Comparison of ENCODE assay signal across 21 cellular contexts in the genomic region with DNA sequence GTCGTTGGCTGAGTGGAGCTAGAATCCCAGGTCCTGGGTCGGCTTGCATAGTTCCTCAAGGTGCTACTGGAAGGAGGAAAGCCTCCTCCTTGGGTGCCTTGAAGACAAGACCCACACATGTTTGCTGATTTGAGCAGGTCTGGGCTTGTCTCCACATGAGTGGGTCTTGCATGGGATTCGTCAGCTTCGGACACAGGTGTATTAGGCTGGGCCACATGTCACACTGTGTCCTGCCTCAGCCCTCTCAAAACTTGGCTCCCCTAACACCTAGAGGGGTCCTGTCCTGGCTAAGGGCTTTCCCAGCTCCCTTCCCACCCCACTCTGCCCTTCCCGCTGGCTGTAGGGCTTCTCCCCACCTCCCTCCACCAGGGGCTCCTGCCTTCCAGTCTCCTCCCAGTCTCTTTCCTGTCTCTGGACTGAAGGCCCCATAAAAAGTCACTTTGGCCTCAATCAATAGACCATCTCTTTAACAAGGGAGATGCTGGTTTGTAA.
DNase-seq lines count a peak whose midpoint lies in the region; ATAC-seq, FAIRE-seq and TF ChIP-seq lines count a peak whose summit lies in the region.
"Had no signal": no experiment of that assay in that cellular context is flagged by ENCODE, and none has a peak within 500 bp of the region (broad histone marks: within the 10 kb centered on the region; RNA-seq: fewer than 3 reads in every experiment).

No MANE protein-coding gene starts in this region.

- no peak overlapping the region for H3K27ac ChIP-seq in H1 (ENCODE audit: low read depth, low read length)
- H3K27ac ChIP-seq in mesendoderm (ENCODE audit: low read depth, low read length), result no peak overlapping the region
- no peak overlapping the region for H3K27ac ChIP-seq in aorta (ENCODE audit: low read depth in 1 of 2, low read length in 2 of 2)
- H3K27ac ChIP-seq: 22Rv1, A549, BLaER1 had no signal

- H3K14ac ChIP-seq in H1 (ENCODE audit: insufficient read length), result no peak overlapping the region

- H4K91ac ChIP-seq in H1 (replicated peaks; ENCODE audit: insufficient read length, low read length), result peak overlapping the region; percentile 61

- peak; percentile 32 for DNase-seq in activated CD8-positive, alpha-beta memory T cell treated with anti-CD3 and anti-CD28 coated beads for 24 hours
- DNase-seq in activated CD8-positive, alpha-beta memory T cell treated with anti-CD3 and anti-CD28 coated beads, Interleukin-2, amount 50 U/mL, for 4 hours, result no peak
- peak in 1 of 2 experiments; percentile 32 for DNase-seq in H1 (ENCODE audit: low read depth in 1 of 2, low spot score in 2 of 2)
- no peak for DNase-seq in mesendoderm
- peak; percentile 31 for DNase-seq in ureter (ENCODE audit: low spot score)
- DNase-seq in aorta, result no peak
- DNase-seq in OCI-M1 (lab: John Stamatoyannopoulos, UW), result no peak
- no peak for DNase-seq in immature natural killer cell
- DNase-seq: Calu3, DND-41, EL, H7 had no signal

- H3K56ac ChIP-seq in H1 (replicated peaks; ENCODE audit: insufficient read length, low read depth, low read length) (no peak overlapping the region), mesendoderm (ENCODE audit: low read length) (peak overlapping the region; percentile 3)

- ATAC-seq in aorta (ENCODE audit: low FRiP score), result no peak
- ATAC-seq: A549; CD8-positive, alpha-beta T cell; GM23338; HepG2 had no signal

- no peaks in the 10 kb centered on the region for H3K4me1 Mint-ChIP-seq in immature natural killer cell
- H3K4me1 Mint-ChIP-seq: IgD-negative memory B cell had no signal

- no peaks in the 10 kb centered on the region for H3K36me3 Mint-ChIP-seq in immature natural killer cell
- H3K36me3 Mint-ChIP-seq: CD8-positive, alpha-beta T cell; IgD-negative memory B cell had no signal

- H2BK15ac ChIP-seq in H1 (ENCODE audit: low read length) (no peak overlapping the region), mesendoderm (replicated peaks; ENCODE audit: low read depth) (no peak overlapping the region)

- H2BK120ac ChIP-seq in H1 (replicated peaks; ENCODE audit: low read depth, low read length) (no peak overlapping the region), mesendoderm (ENCODE audit: low read depth, low read length) (no peak overlapping the region)

- H3K36me3 ChIP-seq in H1 (ENCODE audit: control insufficient read depth in 2 of 4, insufficient read depth in 4 of 4, low read length in 3 of 4), result no peaks in the 10 kb centered on the region
- H3K36me3 ChIP-seq in mesendoderm (ENCODE audit: control insufficient read depth, insufficient read depth, low read length), result no peaks in the 10 kb centered on the region
- H3K36me3 ChIP-seq in aorta (ENCODE audit: control insufficient read depth in 1 of 2, insufficient read depth in 2 of 2, low read length in 1 of 2), result no peaks in the 10 kb centered on the region
- H3K36me3 ChIP-seq: BLaER1 had no signal

- no peak overlapping the region for H4K8ac ChIP-seq in H1 (ENCODE audit: extremely low read depth, insufficient read depth, low read length)
- H4K8ac ChIP-seq in mesendoderm (ENCODE audit: low read depth, low read length), result no peak overlapping the region

- intact Hi-C loops in aorta (cut with DNase I), result no loop called here

- H2AK5ac ChIP-seq in H1 (ENCODE audit: low read depth, low read length) (no peak overlapping the region), mesendoderm (ENCODE audit: low read length) (no peak overlapping the region)

- no peaks in the 10 kb centered on the region for H3K79me1 ChIP-seq in H1 (ENCODE audit: low read depth, low read length)
- H3K79me1 ChIP-seq in mesendoderm (ENCODE audit: low read length), result no peaks in the 10 kb centered on the region

- H3K18ac ChIP-seq in H1 (ENCODE audit: extremely low read depth, low read length), result no peak overlapping the region
- no peak overlapping the region for H3K18ac ChIP-seq in mesendoderm (ENCODE audit: low read length)

- no peaks in the 10 kb centered on the region for H3K79me2 ChIP-seq in H1 (ENCODE audit: control insufficient read depth in 1 of 2, insufficient read depth in 2 of 2, low read length in 2 of 2)
- H3K79me2 ChIP-seq in mesendoderm (ENCODE audit: control insufficient read depth, insufficient read depth, low read length), result no peaks in the 10 kb centered on the region

- no peak overlapping the region for H3K4me2 ChIP-seq in H1 (ENCODE audit: insufficient read depth in 1 of 2, low read depth in 2 of 2, low read length in 2 of 2)
- H3K4me2 ChIP-seq in mesendoderm (ENCODE audit: low read length), result no peak overlapping the region
- H3K4me2 ChIP-seq: A549, BLaER1, GM23338 had no signal

- H3K4me3 ChIP-seq in H1 (ENCODE audit: extremely low read depth in 1 of 4, insufficient read depth in 2 of 4, low read depth in 3 of 4, low read length in 4 of 4), result no peak overlapping the region
- H3K4me3 ChIP-seq in mesendoderm (ENCODE audit: low read length), result no peak overlapping the region
- H3K4me3 ChIP-seq in aorta (ENCODE audit: low read length in 2 of 2), result no peak overlapping the region
- H3K4me3 ChIP-seq: A549, BLaER1, GM23338 had no signal

- no peak for TF ChIP-seq RAD21 in H1 (IDR thresholded peaks at IDR 0.05 in 1 of 2, conservative IDR thresholded peaks at IDR 0.05 in 1 of 2; ENCODE audit: low read depth in 2 of 2, low read length in 2 of 2)

- no peaks in the 10 kb centered on the region for H3K9me3 Mint-ChIP-seq in immature natural killer cell
- H3K9me3 Mint-ChIP-seq: CD8-positive, alpha-beta T cell; GM23338; IgD-negative memory B cell had no signal

- no peak overlapping the region for H3K4ac ChIP-seq in H1 (replicated peaks; ENCODE audit: insufficient read length, low read depth, low read length)
- H3K4ac ChIP-seq in mesendoderm (ENCODE audit: low read depth, low read length), result no peak overlapping the region

- peaks cover 1 to 8% (median 4%) of the 10 kb centered on the region in 3 donors for H3K27me3 Mint-ChIP-seq in immature natural killer cell (ENCODE audit: low read depth in 3 of 3)

- no peak for TF ChIP-seq EP300 in H1 (IDR thresholded peaks at IDR 0.05; ENCODE audit: borderline replicate concordance in 1 of 2, low read depth in 2 of 2, low read length in 2 of 2)

- CTCF ChIA-PET in H1 (lab: Charles Lee; ENCODE audit: partially characterized antibody), result interaction anchor here (0.6 kb wide), 2 partner anchors 388 to 571 kb away, joined by 3 read pairs; no protein-coding TSS in a partner anchor

- no peak overlapping the region for H4K5ac ChIP-seq in H1 (ENCODE audit: insufficient read length, low read depth, low read length)
- no peak overlapping the region for H4K5ac ChIP-seq in mesendoderm (ENCODE audit: low read length)

- peaks cover 5% of the 10 kb centered on the region; the same call in 1 of the 2 replicates for H3K23me2 ChIP-seq in H1 (ENCODE audit: low read depth, low read length)

- no peak for FAIRE-seq in H1 (lab: Jason Lieb, UNC)
- FAIRE-seq: A549, GM12891, GM18507, HepG2 had no signal

- POLR2A ChIA-PET in H1 (lab: Charles Lee; ENCODE audit: partially characterized antibody), result no interaction called here

- H2BK20ac ChIP-seq in H1 (ENCODE audit: low read length), result no peak overlapping the region

- H3K23ac ChIP-seq in H1 (ENCODE audit: insufficient read length) (no peak overlapping the region), mesendoderm (ENCODE audit: low read length) (no peak overlapping the region)

- peak overlapping the region; percentile 20; the same call in 1 of the 2 replicates for H2BK5ac ChIP-seq in H1 (ENCODE audit: low read depth, low read length)
- no peak overlapping the region for H2BK5ac ChIP-seq in mesendoderm (ENCODE audit: low read length)

- H3K9me3 ChIP-seq in H1 (ENCODE audit: insufficient read depth in 2 of 2, low read depth in 1 of 2, low read length in 1 of 2) (no peaks in the 10 kb centered on the region), aorta (ENCODE audit: control insufficient read depth, low read length) (no peaks in the 10 kb centered on the region)
- H3K9me3 ChIP-seq: A549, BLaER1 had no signal

- TF ChIP-seq POLR2A in H1 (IDR thresholded peaks at IDR 0.05; ENCODE audit: control extremely low read depth in 1 of 2, low read depth in 2 of 2, low read length in 2 of 2), result no peak

- no peak for TF ChIP-seq CTCF in H1 (IDR thresholded peaks at IDR 0.05; ENCODE audit: control extremely low read depth in 1 of 3, insufficient read depth in 1 of 3, low read depth in 1 of 3, low read length in 3 of 3)

- H2AFZ ChIP-seq in H1 (ENCODE audit: low read length), result no peak overlapping the region
- H2AFZ ChIP-seq: GM23338 had no signal

- no peaks in the 10 kb centered on the region for H3K27me3 ChIP-seq in H1 (replicated peaks in 1 of 4; ENCODE audit: control insufficient read depth in 3 of 4, extremely low read depth in 1 of 4, insufficient read depth in 3 of 4, low read length in 3 of 4)
- no peaks in the 10 kb centered on the region for H3K27me3 ChIP-seq in mesendoderm (ENCODE audit: insufficient read depth, low read length, poor library complexity)
- H3K27me3 ChIP-seq in aorta (ENCODE audit: control insufficient read depth in 1 of 2, insufficient read depth in 2 of 2, low read length in 1 of 2), result no peaks in the 10 kb centered on the region
- H3K27me3 ChIP-seq: BLaER1 had no signal

- H3K9ac ChIP-seq in H1 (replicated peaks in 1 of 4; ENCODE audit: extremely low read depth in 1 of 4, low read depth in 3 of 4, low read length in 3 of 4) (no peak overlapping the region), mesendoderm (ENCODE audit: low read length) (no peak overlapping the region)
- H3K9ac ChIP-seq: BLaER1 had no signal

- H3K4me1 ChIP-seq in H1 (replicated peaks in 1 of 4; ENCODE audit: control insufficient read depth in 3 of 4, insufficient read depth in 4 of 4, low read length in 3 of 4) (peaks cover 0 to 4% (median 0%) of the 10 kb centered on the region in 4 experiments; a peak in 2 of 7 replicates), mesendoderm (ENCODE audit: control insufficient read depth, low read depth, low read length) (no peaks in the 10 kb centered on the region), aorta (ENCODE audit: control insufficient read depth in 1 of 2, insufficient read depth in 2 of 2, low read length in 2 of 2) (no peaks in the 10 kb centered on the region)
- H3K4me1 ChIP-seq: A549, BLaER1 had no signal

- H2BK12ac ChIP-seq in H1 (ENCODE audit: low read depth, low read length), result no peak overlapping the region

- H3K4me3 Mint-ChIP-seq in immature natural killer cell, result no peak overlapping the region
- H3K4me3 Mint-ChIP-seq: CD8-positive, alpha-beta T cell; GM23338; IgD-negative memory B cell had no signal

- H4K20me1 ChIP-seq in H1 (replicated peaks in 1 of 2; ENCODE audit: control insufficient read depth in 1 of 2, insufficient read depth in 2 of 2, low read length in 2 of 2), result no peaks in the 10 kb centered on the region
- H4K20me1 ChIP-seq: BLaER1 had no signal

- H3K27ac Mint-ChIP-seq in immature natural killer cell, result no peak overlapping the region
- H3K27ac Mint-ChIP-seq: CD8-positive, alpha-beta T cell; GM23338; IgD-negative memory B cell had no signal

- 77% methylated on average over 5 of the region's 5 CpGs; no CpG with 5 or more reads in 1 of the 2 experiments for WGBS in H1 (ENCODE audit: extremely low coverage in 1 of 2, insufficient coverage in 1 of 2, insufficient read length in 1 of 2, insufficient replicate concordance in 2 of 2, low coverage in 1 of 2, low lambda C conversion rate in 2 of 2, missing lambda C conversion rate in 1 of 2), 2 experiments
- no CpG with 5 or more reads among the region's 5 CpGs for WGBS in mesendoderm (ENCODE audit: extremely low coverage, insufficient coverage, low lambda C conversion rate)
- 87 to 93% methylated on average over 5 of the region's 5 CpGs for WGBS in aorta, 2 donors

TF ChIP-seq in H1, 55 proteins besides CTCF, POLR2A, EP300 and RAD21 (continues in another document):
- TF ChIP-seq POU5F1 (IDR thresholded peaks at IDR 0.05; ENCODE audit: low read depth, low read length), result no peak

Comparison
In these comparisons a context has a peak if more than half of its experiments do, and no peak if none do; other contexts are left out.
1. DNase-seq: peak in activated CD8-positive, alpha-beta memory T cell treated with anti-CD3 and anti-CD28 coated beads for 24 hours (single experiment) and ureter (single experiment); none in activated CD8-positive, alpha-beta memory T cell treated with anti-CD3 and anti-CD28 coated beads, Interleukin-2, amount 50 U/mL, for 4 hours (single experiment), mesendoderm (single experiment), aorta (0 of 2), OCI-M1 (single experiment) and immature natural killer cell (0 of 3).